10 cellular contexts compared by ENCODE assay signal in genomic region chr2:231190531-231191197, GRCh38. TPM values are rescaled to one million over a fixed set of nuclear protein-coding genes. Genes with fewer than 3 reads are reported as not detected.
DNase-seq lines count a peak whose midpoint lies in the region; ATAC-seq and TF ChIP-seq lines count a peak whose summit lies in the region.
"Had no signal": no experiment of that assay in that cellular context is flagged by ENCODE, and none has a peak within 500 bp of the region (broad histone marks: within the 10 kb centered on the region; RNA-seq: fewer than 3 reads in every experiment).

No MANE protein-coding gene starts in this region.

- DNase-seq in breast epithelium (ENCODE audit: low spot score in 2 of 2) (peak; percentile 66), MCF 10A (ENCODE audit: unreplicated experiment) (no peak), cardiac septum (ENCODE audit: low spot score) (peak; percentile 84), nephron progenitor cell (peak; percentile 30), NOMO-1 treated with DMSO at 0.1 percent for 48 hours (lab: John Stamatoyannopoulos, UW; ENCODE audit: unreplicated experiment) (no peak), NCI-H2227 treated with DMSO at 0.1 percent for 48 hours (lab: John Stamatoyannopoulos, UW) (no peak)
- no peak for DNase-seq in activated CD4-positive, alpha-beta T cell treated with anti-CD3 and anti-CD28 coated beads for 1 hour
- DNase-seq: BE2C, natural killer cell had no signal

- POLR2A ChIA-PET in MCF 10A (lab: Yijun Ruan, JAX) = no interaction called here

- CTCF ChIA-PET in MCF 10A (lab: Yijun Ruan, JAX) = no interaction called here

- intact Hi-C loops in breast epithelium (cut with DNase I; ENCODE audit: low total_unique reads) (no loop called here), MCF 10A (cut with micrococcal nuclease) (loop anchor here (10.0 kb wide), 1 partner anchor 86 kb away; no protein-coding TSS in a partner anchor), cardiac septum (cut with DNase I) (loop anchor here (5.0 kb wide), 1 partner anchor 88 kb away; no protein-coding TSS in a partner anchor)

- no peak overlapping the region for H3K4me3 Mint-ChIP-seq in MCF 10A (ENCODE audit: unreplicated experiment)
- no peak overlapping the region for H3K4me3 Mint-ChIP-seq in nephron progenitor cell
- H3K4me3 Mint-ChIP-seq: natural killer cell had no signal

- H3K4me1 Mint-ChIP-seq in MCF 10A (ENCODE audit: insufficient read depth, unreplicated experiment) (no peaks in the 10 kb centered on the region), nephron progenitor cell (peaks cover 34% of the 10 kb centered on the region)
- H3K4me1 Mint-ChIP-seq: natural killer cell had no signal

- TF ChIP-seq CTCF in breast epithelium (IDR thresholded peaks at IDR 0.05) (no peak), MCF 10A (IDR thresholded peaks at IDR 0.05; ENCODE audit: unreplicated experiment) (no peak), nephron progenitor cell (IDR thresholded peaks at IDR 0.05) (no peak)

- H3K4me3 ChIP-seq in breast epithelium = peak overlapping the region; percentile 35 to 66 (median 47)

- H3K27me3 ChIP-seq in breast epithelium = no peaks in the 10 kb centered on the region
- H3K27me3 ChIP-seq: BE2C had no signal

- H3K9me3 ChIP-seq in breast epithelium = no peaks in the 10 kb centered on the region
- H3K9me3 ChIP-seq: BE2C had no signal

- H3K27me3 Mint-ChIP-seq in MCF 10A (ENCODE audit: insufficient read depth, unreplicated experiment) = peaks cover 44% of the 10 kb centered on the region
- H3K27me3 Mint-ChIP-seq in nephron progenitor cell (ENCODE audit: low read depth, poor library complexity) = peaks cover 23% of the 10 kb centered on the region

- H3K27ac Mint-ChIP-seq in MCF 10A (ENCODE audit: low read depth, unreplicated experiment) (no peak overlapping the region), nephron progenitor cell (no peak overlapping the region)
- H3K27ac Mint-ChIP-seq: natural killer cell had no signal

- TF ChIP-seq POLR2A in breast epithelium (IDR thresholded peaks at IDR 0.05) = no peak

- no peaks in the 10 kb centered on the region for H3K36me3 Mint-ChIP-seq in MCF 10A (ENCODE audit: insufficient read depth, unreplicated experiment)
- H3K36me3 Mint-ChIP-seq in nephron progenitor cell (ENCODE audit: low read depth) = no peaks in the 10 kb centered on the region
- H3K36me3 Mint-ChIP-seq: natural killer cell had no signal

- H3K27ac ChIP-seq in breast epithelium = peak overlapping the region; percentile 89 to 98

- BruUV-seq in MCF 10A (replicated peaks; lab: Mats Ljungman, UMichigan) = no TSS peak

- peaks cover 0 to 6% of the 10 kb centered on the region in 2 donors for H3K4me1 ChIP-seq in breast epithelium

- no peak for ATAC-seq in HG03439 (IDR thresholded peaks at IDR 0.05; ENCODE audit: unreplicated experiment)
- ATAC-seq: natural killer cell had no signal

- H3K9me3 Mint-ChIP-seq in MCF 10A (ENCODE audit: unreplicated experiment) (no peaks in the 10 kb centered on the region), nephron progenitor cell (no peaks in the 10 kb centered on the region)
- H3K9me3 Mint-ChIP-seq: natural killer cell had no signal

- no peaks in the 10 kb centered on the region for H3K36me3 ChIP-seq in breast epithelium
- H3K36me3 ChIP-seq: BE2C had no signal

RNA-seq across cellular contexts. Expression of gene ARMC9, which starts 7.8 kb away (rescaled TPM):
- total RNA-seq in breast epithelium = 10 to 100 TPM in 2 of 3 donors, 1 to 10 TPM in 1; 4.0 to 20.8 (median 18.0) TPM
- 16.5 and 19.8 TPM in 2 replicates for total RNA-seq in MCF 10A (2022)
- 3.9 TPM for total RNA-seq in cardiac septum

Comparison
In these comparisons a context has a peak if more than half of its experiments do, and no peak if none do; other contexts are left out.
1. DNase-seq: peak in breast epithelium (2 of 2), cardiac septum (single experiment) and nephron progenitor cell (single experiment); none in MCF 10A (single experiment), NOMO-1 treated with DMSO at 0.1 percent for 48 hours (single experiment), activated CD4-positive, alpha-beta T cell treated with anti-CD3 and anti-CD28 coated beads for 1 hour (single experiment) and NCI-H2227 treated with DMSO at 0.1 percent for 48 hours (single experiment).